In the genomic region with DNA sequence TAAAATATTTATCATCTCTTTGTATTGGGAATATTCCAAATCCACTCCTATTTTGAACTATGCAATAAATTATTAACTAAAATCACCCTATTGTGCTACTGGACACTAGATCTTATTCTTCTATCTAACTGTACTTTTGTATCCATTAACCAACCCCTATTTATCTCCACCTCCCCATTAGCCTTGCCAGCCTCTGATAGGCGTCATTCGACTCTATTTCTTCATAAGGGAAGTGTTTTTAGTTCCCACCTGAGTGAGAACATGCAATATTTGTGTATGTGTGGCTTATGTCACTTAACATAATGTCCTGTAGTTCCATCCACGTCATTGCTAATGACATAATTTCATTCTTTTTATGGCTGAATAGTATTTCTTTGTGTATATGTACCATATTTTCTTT, we compare ENCODE assay signal across 34 cellular contexts.
"Had no signal": no experiment of that assay in that cellular context is flagged by ENCODE, and none has a peak within 500 bp of the region (broad histone marks: within the 10 kb centered on the region; RNA-seq: fewer than 3 reads in every experiment).

No MANE protein-coding gene starts in this region.

- H3K27ac ChIP-seq: KMS-11 had no signal

- H3K9ac ChIP-seq: KMS-11 had no signal

- H3K9me3 ChIP-seq: MG63 had no signal

- H3K36me3 ChIP-seq: MG63 had no signal

- H3K4me2 ChIP-seq: KMS-11 had no signal

- DNase-seq: Kasumi-1, KBM-7, KG1, MG63, MM.1S, MV-4-11, NCI-H1048, NCI-H1092, NCI-H1092 treated with DMSO at 0.1 percent for 48 hours, NCI-H1105, NCI-H1105 treated with DMSO at 0.1 percent for 48 hours, NCI-H1417, NCI-H1417 treated with DMSO at 0.1 percent for 48 hours, NCI-H1436, NCI-H1436 treated with DMSO at 0.1 percent for 48 hours, NCI-H146, NCI-H1694, NCI-H1694 treated with DMSO at 0.1 percent for 48 hours, NCI-H187, NCI-H187 treated with DMSO at 0.1 percent for 48 hours, NCI-H1930, NCI-H2029, NCI-H2029 treated with DMSO at 0.1 percent for 48 hours, NCI-H2081, NCI-H2081 treated with DMSO at 0.1 percent for 48 hours, NCI-H2107, NCI-H2171, NCI-H2171 treated with DMSO at 0.1 percent for 48 hours, NCI-H2227 treated with DMSO at 0.1 percent for 48 hours, NCI-H226, NCI-H345, NCI-H446, NCI-H446 treated with DMSO at 0.1 percent for 48 hours had no signal

- H3K4me3 ChIP-seq: MG63 had no signal

- H3K27me3 ChIP-seq: MG63 had no signal
